Comparison of ENCODE assay signal across 30 cellular contexts in the genomic region with DNA sequence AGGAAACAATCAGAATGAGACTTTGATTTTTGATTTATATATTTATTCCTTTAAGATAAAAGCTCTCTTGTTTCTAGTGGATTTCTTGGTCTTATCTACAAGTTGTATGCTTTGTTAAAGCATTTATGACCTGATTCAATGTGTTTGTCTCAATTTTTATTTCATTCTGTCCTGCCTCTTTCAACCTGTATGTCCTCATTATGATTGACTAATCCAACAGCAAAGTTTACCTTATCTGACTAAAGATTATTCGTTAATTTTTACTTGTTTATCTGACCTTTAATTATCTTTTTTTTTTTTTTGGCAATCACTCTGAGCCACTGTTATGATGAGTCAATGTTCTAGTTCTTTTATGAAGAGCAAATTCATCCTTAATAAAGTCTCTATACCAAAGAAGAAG. TPM values are rescaled to one million over a fixed set of nuclear protein-coding genes. Genes with fewer than 3 reads are reported as not detected.
DNase-seq lines count a peak whose midpoint lies in the region; ATAC-seq, FAIRE-seq and TF ChIP-seq lines count a peak whose summit lies in the region.
"Had no signal": no experiment of that assay in that cellular context is flagged by ENCODE, and none has a peak within 500 bp of the region (broad histone marks: within the 10 kb centered on the region; RNA-seq: fewer than 3 reads in every experiment).

No MANE protein-coding gene starts in this region.

- H4K20me1 ChIP-seq in HepG2 (ENCODE audit: insufficient read depth, low read length): no peaks in the 10 kb centered on the region
- H4K20me1 ChIP-seq: BLaER1 had no signal

- no peaks in the 10 kb centered on the region for H3K27me3 ChIP-seq in right lobe of liver
- no peaks in the 10 kb centered on the region for H3K27me3 ChIP-seq in HepG2 (ENCODE audit: control insufficient read depth in 1 of 2, insufficient read depth in 2 of 2, low read length in 2 of 2)
- H3K27me3 ChIP-seq: BE2C, BLaER1 had no signal

- WGBS in right lobe of liver (ENCODE audit: insufficient coverage, low coverage, low lambda C conversion rate, missing lambda C conversion rate): 5% methylated on average over 1 of the region's 1 CpG
- WGBS in HepG2 (ENCODE audit: low lambda C conversion rate): 56% methylated on average over 1 of the region's 1 CpG

- H3K4me3 ChIP-seq in right lobe of liver (no peak overlapping the region), HepG2 (replicated peaks in 1 of 3; ENCODE audit: insufficient read depth in 1 of 3, low read depth in 2 of 3, low read length in 3 of 3) (no peak overlapping the region)
- H3K4me3 ChIP-seq: BLaER1, GM12878 had no signal

- intact Hi-C loops in right lobe of liver (cut with DNase I) (no loop called here), HepG2 (cut with micrococcal nuclease; ENCODE audit: unreplicated experiment) (no loop called here)

- H3K9me3 ChIP-seq in right lobe of liver: no peaks in the 10 kb centered on the region
- no peaks in the 10 kb centered on the region for H3K9me3 ChIP-seq in HepG2 (ENCODE audit: low read length)
- H3K9me3 ChIP-seq: BE2C, BLaER1 had no signal

- no TSS peak for BruUV-seq in HepG2 (replicated peaks; lab: Mats Ljungman, UMichigan)

- TF ChIP-seq CTCF in right lobe of liver (IDR thresholded peaks at IDR 0.05): no peak
- no peak for TF ChIP-seq CTCF in HepG2 (CRISPR knock-in tag; IDR thresholded peaks at IDR 0.05)

- CTCF ChIA-PET in HepG2 (lab: Yijun Ruan, JAX; ENCODE audit: low intra/inter-chr PET ratio, low total read pairs): no interaction called here

- in situ Hi-C loops in HepG2 (cut with HindIII; ENCODE audit: extremely low pct_ligation_motif_present, low pct_unique_long_range_greater_than_20kb): no loop called here

- no peaks in the 10 kb centered on the region for H3K27me3 Mint-ChIP-seq in T-helper 2 cell treated with Interferon-gamma antibody and Interleukin-4, amounts not matched to agents 5 μg/mL and 100 μg/mL, for 36 hours (ENCODE audit: low read depth)
- H3K27me3 Mint-ChIP-seq: CD4-positive, alpha-beta memory T cell; CD4-positive, CD25-positive, alpha-beta regulatory T cell; CD8-positive, alpha-beta memory T cell had no signal

- FAIRE-seq in HepG2 (lab: Jason Lieb, UNC): no peak
- FAIRE-seq: GM12878, GM12892, GM18507 had no signal

- DNase-seq in right lobe of liver (no peak), HepG2 (ENCODE audit: low spot score) (no peak), left lobe of liver (ENCODE audit: low spot score) (no peak), cortex of kidney (lab: John Stamatoyannopoulos, UW) (no peak)
- DNase-seq in T-helper 2 cell treated with Interferon-gamma antibody and Interleukin-4, amounts not matched to agents 5 μg/mL and 100 μg/mL, for 36 hours (ENCODE audit: low spot score): no peak
- DNase-seq: ACHN; BE2C; C1 segment of cervical spinal cord; CD4-positive, alpha-beta memory T cell; CD4-positive, CD25-positive, alpha-beta regulatory T cell; CD8-positive, alpha-beta memory T cell; COR-L47; DMS 273 treated with DMSO at 0.1 percent for 48 hours; DMS153; DMS53; DMS79; DND-41; EL; GDM1 had no signal

- H3K79me2 ChIP-seq in HepG2 (ENCODE audit: insufficient read depth, low read length): no peaks in the 10 kb centered on the region

- ATAC-seq in right lobe of liver: peak in 3 of 4 donors; percentile 50 to 61 (median 54)
- no peak for ATAC-seq in HepG2
- peak; percentile 32 for ATAC-seq in left lobe of liver
- ATAC-seq: GM12878 had no signal

- no peak overlapping the region for H3K4me3 Mint-ChIP-seq in T-helper 2 cell treated with Interferon-gamma antibody and Interleukin-4, amounts not matched to agents 5 μg/mL and 100 μg/mL, for 36 hours
- H3K4me3 Mint-ChIP-seq: CD14-positive monocyte; CD4-positive, alpha-beta memory T cell; CD4-positive, CD25-positive, alpha-beta regulatory T cell; CD8-positive, alpha-beta memory T cell had no signal

- H2AFZ ChIP-seq in HepG2 (ENCODE audit: low read length): no peak overlapping the region

- peaks cover 0 to 23% (median 0%) of the 10 kb centered on the region in 4 donors for H3K4me1 ChIP-seq in right lobe of liver
- H3K4me1 ChIP-seq in HepG2 (ENCODE audit: insufficient read depth, low read length): no peaks in the 10 kb centered on the region; the same call in 1 of the 2 replicates
- H3K4me1 ChIP-seq: BE2C, BLaER1 had no signal

- no peaks in the 10 kb centered on the region for H3K4me1 Mint-ChIP-seq in T-helper 2 cell treated with Interferon-gamma antibody and Interleukin-4, amounts not matched to agents 5 μg/mL and 100 μg/mL, for 36 hours (ENCODE audit: low read depth)
- H3K4me1 Mint-ChIP-seq: CD14-positive monocyte; CD4-positive, alpha-beta memory T cell; CD4-positive, CD25-positive, alpha-beta regulatory T cell; CD8-positive, alpha-beta memory T cell had no signal

- H3K36me3 ChIP-seq in right lobe of liver (no peaks in the 10 kb centered on the region), HepG2 (replicated peaks in 1 of 2; ENCODE audit: control insufficient read depth in 1 of 2, insufficient read depth in 2 of 2, low read length in 2 of 2) (no peaks in the 10 kb centered on the region)
- H3K36me3 ChIP-seq: BE2C, BLaER1 had no signal

- no peaks in the 10 kb centered on the region for H3K9me3 Mint-ChIP-seq in T-helper 2 cell treated with Interferon-gamma antibody and Interleukin-4, amounts not matched to agents 5 μg/mL and 100 μg/mL, for 36 hours
- H3K9me3 Mint-ChIP-seq: CD14-positive monocyte had no signal

- no peak for TF ChIP-seq EP300 in HepG2 (IDR thresholded peaks at IDR 0.05; ENCODE audit: low read depth in 2 of 2, low read length in 2 of 2)
- no peak for TF ChIP-seq EP300 in HepG2 (CRISPR knock-in tag; IDR thresholded peaks at IDR 0.05; ENCODE audit: borderline replicate concordance)

- peak overlapping the region in 2 of 3 donors; percentile 6 to 24 for H3K27ac ChIP-seq in right lobe of liver
- no peak overlapping the region for H3K27ac ChIP-seq in HepG2 (ENCODE audit: extremely low read length, insufficient read depth, low read length)
- H3K27ac ChIP-seq: 22Rv1, BLaER1 had no signal

- no peak overlapping the region for H3K9ac ChIP-seq in HepG2 (ENCODE audit: insufficient read depth, low read depth, low read length)
- H3K9ac ChIP-seq: BLaER1 had no signal

- H3K4me2 ChIP-seq in HepG2 (ENCODE audit: low read depth, low read length): no peak overlapping the region
- H3K4me2 ChIP-seq: BLaER1 had no signal

- no peak for TF ChIP-seq RAD21 in HepG2 (CRISPR knock-in tag; IDR thresholded peaks at IDR 0.05)

- no peak for TF ChIP-seq POLR2A in right lobe of liver (IDR thresholded peaks at IDR 0.05)
- TF ChIP-seq POLR2A in HepG2 (IDR thresholded peaks at IDR 0.05; ENCODE audit: insufficient read depth in 1 of 2, low read depth in 2 of 2, low read length in 2 of 2): no peak

- H3K36me3 Mint-ChIP-seq in T-helper 2 cell treated with Interferon-gamma antibody and Interleukin-4, amounts not matched to agents 5 μg/mL and 100 μg/mL, for 36 hours (ENCODE audit: low read depth): no peaks in the 10 kb centered on the region
- H3K36me3 Mint-ChIP-seq: CD14-positive monocyte; CD4-positive, alpha-beta memory T cell; CD4-positive, CD25-positive, alpha-beta regulatory T cell; CD8-positive, alpha-beta memory T cell had no signal

- POLR2A ChIA-PET in HepG2 (lab: Yijun Ruan, JAX): interaction anchor here (1.5 kb wide), 1 partner anchor 25 kb away, joined by 4 read pairs; no protein-coding TSS in a partner anchor

- H3K27ac Mint-ChIP-seq in T-helper 2 cell treated with Interferon-gamma antibody and Interleukin-4, amounts not matched to agents 5 μg/mL and 100 μg/mL, for 36 hours: no peak overlapping the region
- H3K27ac Mint-ChIP-seq: CD14-positive monocyte; CD4-positive, alpha-beta memory T cell; CD4-positive, CD25-positive, alpha-beta regulatory T cell; CD8-positive, alpha-beta memory T cell had no signal

RNA-seq across cellular contexts. Expression of gene UGT2A3, which starts 54.9 kb away (rescaled TPM):
- total RNA-seq in right lobe of liver: 10 to 100 TPM; 17.5 to 45.2 (median 30.9) TPM
- 74.1 and 97.2 TPM in 2 replicates for total RNA-seq in HepG2 (2016; rRNA removed; fragmentation: Illumina TruSeq; extraction: Trizol)
- total RNA-seq in HepG2 (2016; cell fraction: cytosol; rRNA removed; fragmentation: Illumina TruSeq; extraction: Trizol; ENCODE audit: low read depth): 6.3 and 6.5 TPM in 2 replicates
- total RNA-seq in HepG2 (2016; cell fraction: insoluble cytoplasmic fraction; rRNA removed; fragmentation: Illumina TruSeq; extraction: Trizol): 73.2 and 99.5 TPM in 2 replicates
- total RNA-seq in HepG2 (2016; cell fraction: membrane; rRNA removed; fragmentation: Illumina TruSeq; extraction: Trizol): 17.5 and 20.7 TPM in 2 replicates
- total RNA-seq in HepG2 (2016; cell fraction: nucleus; rRNA removed; fragmentation: Illumina TruSeq; extraction: Trizol): 94.2 and 98.1 TPM in 2 replicates
- polyA plus RNA-seq in HepG2 (2011; rRNA removed): 61.3 and 61.4 TPM in 2 replicates
- 22.5 and 53.3 TPM in 2 replicates for polyA plus RNA-seq in HepG2 (2011; cell fraction: cytosol; rRNA removed)
- polyA plus RNA-seq in HepG2 (2011; cell fraction: nucleus; rRNA removed): 14.1 and 24.7 TPM in 2 replicates
- 55.5 and 59.1 TPM in 2 replicates for polyA plus RNA-seq in HepG2 (2012)
- 3.0 and 3.5 TPM in 2 replicates for polyA plus RNA-seq in HepG2 (2016; cell fraction: cytosol; fragmentation: Illumina TruSeq; extraction: Trizol; ENCODE audit: low read depth)
- polyA plus RNA-seq in HepG2 (2016; cell fraction: insoluble cytoplasmic fraction; fragmentation: Illumina TruSeq; extraction: Trizol; ENCODE audit: low read depth): 48.3 and 56.0 TPM in 2 replicates
- 6.8 and 8.4 TPM in 2 replicates for polyA plus RNA-seq in HepG2 (2016; cell fraction: membrane; fragmentation: Illumina TruSeq; extraction: Trizol; ENCODE audit: low read depth)
- 79.8 and 82.7 TPM in 2 replicates for polyA plus RNA-seq in HepG2 (2016; cell fraction: nucleus; fragmentation: Illumina TruSeq; extraction: Trizol; ENCODE audit: insufficient read depth, low read depth)
- 21.0 TPM in 1 of 2 replicates, not detected in the other for polyA minus RNA-seq in HepG2 (2011; rRNA and poly(A)+ RNA removed; ENCODE audit: low replicate concordance)
- 30.6 and 42.4 TPM in 2 replicates for polyA minus RNA-seq in HepG2 (2011; cell fraction: cytosol; rRNA and poly(A)+ RNA removed)
- 35.9 and 55.9 TPM in 2 replicates for polyA minus RNA-seq in HepG2 (2011; cell fraction: nucleus; rRNA and poly(A)+ RNA removed)
- 16.6 TPM for total RNA-seq in left lobe of liver
- total RNA-seq: A172; A673; CD4-positive, alpha-beta memory T cell; CD4-positive, CD25-positive, alpha-beta regulatory T cell; CD8-positive, alpha-beta memory T cell; Daoy; G401 had no signal
- polyA plus RNA-seq: AG04450; CD14-positive monocyte; CD4-positive, alpha-beta memory T cell; CD4-positive, CD25-positive, alpha-beta regulatory T cell; CD8-positive, alpha-beta memory T cell had no signal
